In genomic region chr17:77036136-77036840, GRCh38 we compare ENCODE assay signal across 21 cellular contexts.
DNase-seq lines count a peak whose midpoint lies in the region; ATAC-seq and TF ChIP-seq lines count a peak whose summit lies in the region.
"Had no signal": no experiment of that assay in that cellular context is flagged by ENCODE, and none has a peak within 500 bp of the region (broad histone marks: within the 10 kb centered on the region; RNA-seq: fewer than 3 reads in every experiment).

No MANE protein-coding gene starts in this region.

- no peak for ATAC-seq in stimulated activated effector memory CD8-positive, alpha-beta T cell treated with anti-CD3 and anti-CD28 coated beads, Interleukin-12 subunit alpha, Interleukin-12 subunit beta, amount 100 ng/mL, for 72 hours
- ATAC-seq: gastroesophageal sphincter had no signal

- no peaks in the 10 kb centered on the region for H3K4me1 ChIP-seq in HEK293 (ENCODE audit: control insufficient read depth, insufficient read depth, low read length)
- no peaks in the 10 kb centered on the region for H3K4me1 ChIP-seq in vagina
- H3K4me1 ChIP-seq: tibial nerve had no signal

- intact Hi-C loops in vagina (cut with DNase I): no loop called here

- no peak overlapping the region for H3K27ac Mint-ChIP-seq in chondrocyte (ENCODE audit: unreplicated experiment)
- peak overlapping the region; percentile 48 for H3K27ac Mint-ChIP-seq in stimulated activated effector memory CD8-positive, alpha-beta T cell treated with anti-CD3 and anti-CD28 coated beads, Interleukin-12 subunit alpha, Interleukin-12 subunit beta, amount 100 ng/mL, for 72 hours
- H3K27ac Mint-ChIP-seq: nephron had no signal

- H3K36me3 Mint-ChIP-seq in chondrocyte (ENCODE audit: low read depth): peaks cover 2% of the 10 kb centered on the region
- no peaks in the 10 kb centered on the region for H3K36me3 Mint-ChIP-seq in stimulated activated effector memory CD8-positive, alpha-beta T cell treated with anti-CD3 and anti-CD28 coated beads, Interleukin-12 subunit alpha, Interleukin-12 subunit beta, amount 100 ng/mL, for 72 hours

- H3K4me3 ChIP-seq in HEK293 (ENCODE audit: low read depth, low read length): no peak overlapping the region
- no peak overlapping the region for H3K4me3 ChIP-seq in vagina
- H3K4me3 ChIP-seq: GM12878, stomach, tibial nerve had no signal

- no peak for TF ChIP-seq POLR2A in vagina (IDR thresholded peaks at IDR 0.05)

- CTCF ChIA-PET in HEK293 (lab: Yijun Ruan, JAX): interaction anchor here (0.6 to 4.4 kb wide), 5 partner anchors 18 to 75 kb away, joined by 3 to 24 read pairs (median 6); no protein-coding TSS in a partner anchor

- H3K27me3 Mint-ChIP-seq in chondrocyte (ENCODE audit: low read depth): peaks cover 37% of the 10 kb centered on the region

- POLR2A ChIA-PET in HEK293 (lab: Yijun Ruan, JAX): no interaction called here

- H3K9me3 Mint-ChIP-seq in chondrocyte (ENCODE audit: low read depth): peaks cover 7% of the 10 kb centered on the region
- peaks cover 4% of the 10 kb centered on the region for H3K9me3 Mint-ChIP-seq in stimulated activated effector memory CD8-positive, alpha-beta T cell treated with anti-CD3 and anti-CD28 coated beads, Interleukin-12 subunit alpha, Interleukin-12 subunit beta, amount 100 ng/mL, for 72 hours

- H3K36me3 ChIP-seq in HEK293 (ENCODE audit: control insufficient read depth in 2 of 2, insufficient read depth in 1 of 2, low read length in 2 of 2) (no peaks in the 10 kb centered on the region), vagina (no peaks in the 10 kb centered on the region)
- H3K36me3 ChIP-seq: brain microvascular endothelial cell, gastroesophageal sphincter, stomach had no signal

- H3K9me3 ChIP-seq in HEK293 (ENCODE audit: control insufficient read depth, insufficient read depth, low read depth, low read length): no peaks in the 10 kb centered on the region
- no peaks in the 10 kb centered on the region for H3K9me3 ChIP-seq in vagina

- peak; percentile 38 for DNase-seq in NCI-H2227 treated with DMSO at 0.1 percent for 48 hours (lab: John Stamatoyannopoulos, UW)
- DNase-seq in NCI-H2227 (lab: John Stamatoyannopoulos, UW; ENCODE audit: unreplicated experiment): no peak
- DNase-seq in chondrocyte (ENCODE audit: low spot score): peak; percentile 64
- DNase-seq in stimulated activated effector memory CD8-positive, alpha-beta T cell treated with anti-CD3 and anti-CD28 coated beads, Interleukin-12 subunit alpha, Interleukin-12 subunit beta, amount 100 ng/mL, for 72 hours (ENCODE audit: low spot score in 2 of 2): no peak
- DNase-seq in vagina (ENCODE audit: extremely low spot score in 2 of 2): no peak
- DNase-seq in NCI-H510A (lab: John Stamatoyannopoulos, UW): no peak
- no peak for DNase-seq in NCI-H187 treated with DMSO at 0.1 percent for 48 hours (lab: John Stamatoyannopoulos, UW)
- DNase-seq: 8988T; activated CD4-positive, alpha-beta T cell treated with anti-CD3 and anti-CD28 coated beads for 48 hours; activated naive CD4-positive, alpha-beta T cell; activated T-cell treated with anti-CD3 and anti-CD28 coated beads, Interleukin-2, amount 50 U/mL, for 48 hours; brain microvascular endothelial cell; cortex of kidney; islet precursor cell; stimulated activated CD4-positive, alpha-beta T cell treated with anti-CD3 and anti-CD28 coated beads, Interleukin-15, amount 100 ng/mL, for 24 hours had no signal

- no peak overlapping the region for H3K4me3 Mint-ChIP-seq in chondrocyte (ENCODE audit: unreplicated experiment)
- no peak overlapping the region for H3K4me3 Mint-ChIP-seq in stimulated activated effector memory CD8-positive, alpha-beta T cell treated with anti-CD3 and anti-CD28 coated beads, Interleukin-12 subunit alpha, Interleukin-12 subunit beta, amount 100 ng/mL, for 72 hours
- H3K4me3 Mint-ChIP-seq: nephron had no signal

- H3K27ac ChIP-seq in HEK293 (ENCODE audit: extremely low read depth, low read depth, low read length) (no peak overlapping the region), vagina (no peak overlapping the region)
- H3K27ac ChIP-seq: brain microvascular endothelial cell, gastroesophageal sphincter, stomach, tibial nerve had no signal

- no peaks in the 10 kb centered on the region for H3K4me1 Mint-ChIP-seq in chondrocyte (ENCODE audit: low read depth)
- H3K4me1 Mint-ChIP-seq in stimulated activated effector memory CD8-positive, alpha-beta T cell treated with anti-CD3 and anti-CD28 coated beads, Interleukin-12 subunit alpha, Interleukin-12 subunit beta, amount 100 ng/mL, for 72 hours: peaks cover 7% of the 10 kb centered on the region
- H3K4me1 Mint-ChIP-seq: nephron had no signal

- TF ChIP-seq CTCF in HEK293 (tag by site-specific recombination; IDR thresholded peaks at IDR 0.05) (no peak), chondrocyte (IDR thresholded peaks at IDR 0.05) (no peak), vagina (IDR thresholded peaks at IDR 0.05) (no peak)

- H3K27me3 ChIP-seq in vagina: no peaks in the 10 kb centered on the region
- H3K27me3 ChIP-seq: brain microvascular endothelial cell had no signal

TF ChIP-seq in HEK293, 187 proteins besides CTCF, POLR2A, EP300 and RAD21:
- TF ChIP-seq SCRT1 (tag by site-specific recombination; IDR thresholded peaks at IDR 0.05; ENCODE audit: borderline replicate concordance): peak; percentile 30; the same call in 1 of the 2 replicates
- TF ChIP-seq SCRT2 (tag by site-specific recombination; IDR thresholded peaks at IDR 0.05): 0 out of 2 replicates have a peak, but pooled peaks have one; percentile 47
- no peak for TF ChIP-seq ZNF121 (tag by site-specific recombination; IDR thresholded peaks at IDR 0.05)

Comparison
In these comparisons a context has a peak if more than half of its experiments do, and no peak if none do; other contexts are left out.
1. DNase-seq: peak in NCI-H2227 treated with DMSO at 0.1 percent for 48 hours (single experiment) and chondrocyte (single experiment); none in NCI-H2227 (single experiment), stimulated activated effector memory CD8-positive, alpha-beta T cell treated with anti-CD3 and anti-CD28 coated beads, Interleukin-12 subunit alpha, Interleukin-12 subunit beta, amount 100 ng/mL, for 72 hours (0 of 2), vagina (0 of 2), NCI-H510A (single experiment) and NCI-H187 treated with DMSO at 0.1 percent for 48 hours (single experiment).